Comparison of ENCODE assay signal across 1 cellular context in the genomic region with DNA sequence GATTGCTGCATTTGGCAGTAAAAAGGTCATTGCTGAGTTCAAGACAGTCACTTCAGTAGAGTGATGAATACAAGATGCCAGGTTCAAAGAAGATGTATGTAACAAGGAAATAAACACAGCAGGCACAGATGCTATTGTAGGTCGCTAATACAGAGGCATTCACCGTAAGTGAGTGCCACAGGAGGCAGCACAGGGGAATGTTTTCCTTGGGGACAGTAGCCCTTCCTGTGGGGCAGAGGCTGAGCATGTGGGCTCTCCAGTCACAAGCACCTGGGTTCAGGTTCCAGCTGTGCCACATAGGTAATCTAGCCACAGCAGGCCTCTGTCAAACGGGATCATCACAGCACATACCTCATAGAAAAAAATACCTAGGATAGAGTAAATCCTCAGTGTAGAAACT.
TF ChIP-seq lines count a peak whose summit lies in the region.

No MANE protein-coding gene starts in this region.

TF ChIP-seq in H1, 55 proteins besides CTCF, POLR2A, EP300 and RAD21 (continued from another document):
- TF ChIP-seq, protein P1, sequence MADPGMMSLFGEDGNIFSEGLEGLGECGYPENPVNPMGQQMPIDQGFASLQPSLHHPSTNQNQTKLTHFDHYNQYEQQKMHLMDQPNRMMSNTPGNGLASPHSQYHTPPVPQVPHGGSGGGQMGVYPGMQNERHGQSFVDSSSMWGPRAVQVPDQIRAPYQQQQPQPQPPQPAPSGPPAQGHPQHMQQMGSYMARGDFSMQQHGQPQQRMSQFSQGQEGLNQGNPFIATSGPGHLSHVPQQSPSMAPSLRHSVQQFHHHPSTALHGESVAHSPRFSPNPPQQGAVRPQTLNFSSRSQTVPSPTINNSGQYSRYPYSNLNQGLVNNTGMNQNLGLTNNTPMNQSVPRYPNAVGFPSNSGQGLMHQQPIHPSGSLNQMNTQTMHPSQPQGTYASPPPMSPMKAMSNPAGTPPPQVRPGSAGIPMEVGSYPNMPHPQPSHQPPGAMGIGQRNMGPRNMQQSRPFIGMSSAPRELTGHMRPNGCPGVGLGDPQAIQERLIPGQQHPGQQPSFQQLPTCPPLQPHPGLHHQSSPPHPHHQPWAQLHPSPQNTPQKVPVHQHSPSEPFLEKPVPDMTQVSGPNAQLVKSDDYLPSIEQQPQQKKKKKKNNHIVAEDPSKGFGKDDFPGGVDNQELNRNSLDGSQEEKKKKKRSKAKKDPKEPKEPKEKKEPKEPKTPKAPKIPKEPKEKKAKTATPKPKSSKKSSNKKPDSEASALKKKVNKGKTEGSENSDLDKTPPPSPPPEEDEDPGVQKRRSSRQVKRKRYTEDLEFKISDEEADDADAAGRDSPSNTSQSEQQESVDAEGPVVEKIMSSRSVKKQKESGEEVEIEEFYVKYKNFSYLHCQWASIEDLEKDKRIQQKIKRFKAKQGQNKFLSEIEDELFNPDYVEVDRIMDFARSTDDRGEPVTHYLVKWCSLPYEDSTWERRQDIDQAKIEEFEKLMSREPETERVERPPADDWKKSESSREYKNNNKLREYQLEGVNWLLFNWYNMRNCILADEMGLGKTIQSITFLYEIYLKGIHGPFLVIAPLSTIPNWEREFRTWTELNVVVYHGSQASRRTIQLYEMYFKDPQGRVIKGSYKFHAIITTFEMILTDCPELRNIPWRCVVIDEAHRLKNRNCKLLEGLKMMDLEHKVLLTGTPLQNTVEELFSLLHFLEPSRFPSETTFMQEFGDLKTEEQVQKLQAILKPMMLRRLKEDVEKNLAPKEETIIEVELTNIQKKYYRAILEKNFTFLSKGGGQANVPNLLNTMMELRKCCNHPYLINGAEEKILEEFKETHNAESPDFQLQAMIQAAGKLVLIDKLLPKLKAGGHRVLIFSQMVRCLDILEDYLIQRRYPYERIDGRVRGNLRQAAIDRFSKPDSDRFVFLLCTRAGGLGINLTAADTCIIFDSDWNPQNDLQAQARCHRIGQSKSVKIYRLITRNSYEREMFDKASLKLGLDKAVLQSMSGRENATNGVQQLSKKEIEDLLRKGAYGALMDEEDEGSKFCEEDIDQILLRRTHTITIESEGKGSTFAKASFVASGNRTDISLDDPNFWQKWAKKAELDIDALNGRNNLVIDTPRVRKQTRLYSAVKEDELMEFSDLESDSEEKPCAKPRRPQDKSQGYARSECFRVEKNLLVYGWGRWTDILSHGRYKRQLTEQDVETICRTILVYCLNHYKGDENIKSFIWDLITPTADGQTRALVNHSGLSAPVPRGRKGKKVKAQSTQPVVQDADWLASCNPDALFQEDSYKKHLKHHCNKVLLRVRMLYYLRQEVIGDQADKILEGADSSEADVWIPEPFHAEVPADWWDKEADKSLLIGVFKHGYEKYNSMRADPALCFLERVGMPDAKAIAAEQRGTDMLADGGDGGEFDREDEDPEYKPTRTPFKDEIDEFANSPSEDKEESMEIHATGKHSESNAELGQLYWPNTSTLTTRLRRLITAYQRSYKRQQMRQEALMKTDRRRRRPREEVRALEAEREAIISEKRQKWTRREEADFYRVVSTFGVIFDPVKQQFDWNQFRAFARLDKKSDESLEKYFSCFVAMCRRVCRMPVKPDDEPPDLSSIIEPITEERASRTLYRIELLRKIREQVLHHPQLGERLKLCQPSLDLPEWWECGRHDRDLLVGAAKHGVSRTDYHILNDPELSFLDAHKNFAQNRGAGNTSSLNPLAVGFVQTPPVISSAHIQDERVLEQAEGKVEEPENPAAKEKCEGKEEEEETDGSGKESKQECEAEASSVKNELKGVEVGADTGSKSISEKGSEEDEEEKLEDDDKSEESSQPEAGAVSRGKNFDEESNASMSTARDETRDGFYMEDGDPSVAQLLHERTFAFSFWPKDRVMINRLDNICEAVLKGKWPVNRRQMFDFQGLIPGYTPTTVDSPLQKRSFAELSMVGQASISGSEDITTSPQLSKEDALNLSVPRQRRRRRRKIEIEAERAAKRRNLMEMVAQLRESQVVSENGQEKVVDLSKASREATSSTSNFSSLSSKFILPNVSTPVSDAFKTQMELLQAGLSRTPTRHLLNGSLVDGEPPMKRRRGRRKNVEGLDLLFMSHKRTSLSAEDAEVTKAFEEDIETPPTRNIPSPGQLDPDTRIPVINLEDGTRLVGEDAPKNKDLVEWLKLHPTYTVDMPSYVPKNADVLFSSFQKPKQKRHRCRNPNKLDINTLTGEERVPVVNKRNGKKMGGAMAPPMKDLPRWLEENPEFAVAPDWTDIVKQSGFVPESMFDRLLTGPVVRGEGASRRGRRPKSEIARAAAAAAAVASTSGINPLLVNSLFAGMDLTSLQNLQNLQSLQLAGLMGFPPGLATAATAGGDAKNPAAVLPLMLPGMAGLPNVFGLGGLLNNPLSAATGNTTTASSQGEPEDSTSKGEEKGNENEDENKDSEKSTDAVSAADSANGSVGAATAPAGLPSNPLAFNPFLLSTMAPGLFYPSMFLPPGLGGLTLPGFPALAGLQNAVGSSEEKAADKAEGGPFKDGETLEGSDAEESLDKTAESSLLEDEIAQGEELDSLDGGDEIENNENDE (IDR thresholded peaks at IDR 0.05; ENCODE audit: insufficient replicate concordance, low read length) = no peak
- TF ChIP-seq POLR2AphosphoS5 (IDR thresholded peaks at IDR 0.05; ENCODE audit: low read depth, low read length) (no peak), GTF2F1 (IDR thresholded peaks at IDR 0.05; ENCODE audit: borderline replicate concordance, low read depth, low read length) (no peak), HDAC6 (IDR thresholded peaks at IDR 0.05; ENCODE audit: low read depth, low read length) (no peak), KDM4A (IDR thresholded peaks at IDR 0.05; ENCODE audit: low read depth, low read length, severe bottlenecking) (no peak), CREB1 (IDR thresholded peaks at IDR 0.05) (no peak)
TF ChIP-seq in H1: peak in this region for 0.
